Comparison of ENCODE assay signal across 19 cellular contexts in genomic region chr22:47000888-47001287, GRCh38.
A peak's percentile ranks its signal among the peaks of the same experiment; 100 is the strongest.
DNase-seq lines count a peak whose midpoint lies in the region; ATAC-seq, FAIRE-seq and TF ChIP-seq lines count a peak whose summit lies in the region.
"Had no signal": no experiment of that assay in that cellular context is flagged by ENCODE, and none has a peak within 500 bp of the region (broad histone marks: within the 10 kb centered on the region; RNA-seq: fewer than 3 reads in every experiment).

No MANE protein-coding gene starts in this region.

- peak overlapping the region; percentile 41 for H3K27ac ChIP-seq in GM12878 (ENCODE audit: control insufficient read depth, insufficient read depth)
- no peak overlapping the region for H3K27ac ChIP-seq in CD8-positive, alpha-beta memory T cell (ENCODE audit: low read depth, low read length)
- H3K27ac ChIP-seq: foreskin keratinocyte, left ventricle myocardium inferior had no signal

- DNase-seq in GM10266 (ENCODE audit: extremely low spot score) (peak; percentile 73), GM12878 (ENCODE audit: low read depth, low spot score) (peak; percentile 33), HT-29 (ENCODE audit: low spot score) (no peak), NCI-H2196 (lab: John Stamatoyannopoulos, UW; ENCODE audit: unreplicated experiment) (no peak)
- no peak for DNase-seq in CD8-positive, alpha-beta memory T cell
- DNase-seq: activated B cell treated with CpG ODN at 0.5 μM for 24 hours; amygdala; CD4-positive, alpha-beta memory T cell; EL; foreskin keratinocyte; H9; Karpas-422; left ventricle myocardium inferior; naive B cell; NCI-H187; NCI-H69 had no signal

- no peak for FAIRE-seq in GM12878 (lab: Jason Lieb, UNC)

- no peaks in the 10 kb centered on the region for H3K9me3 ChIP-seq in GM12878 (replicated peaks; ENCODE audit: control insufficient read depth, insufficient read depth, low read length)
- no peaks in the 10 kb centered on the region for H3K9me3 ChIP-seq in CD8-positive, alpha-beta memory T cell (ENCODE audit: low read length)
- H3K9me3 ChIP-seq: left ventricle myocardium inferior had no signal

- H3K27ac Mint-ChIP-seq in CD8-positive, alpha-beta memory T cell, result no peak overlapping the region
- H3K27ac Mint-ChIP-seq: progenitor cell of endocrine pancreas had no signal

- H3K4me2 ChIP-seq in GM12878 (ENCODE audit: control insufficient read depth, insufficient read depth), result peak overlapping the region; percentile 58

- H3K9ac ChIP-seq in GM12878 (ENCODE audit: control insufficient read depth, insufficient read depth, low read length), result 0 out of 2 replicates have a peak overlapping the region, but pooled peaks have one; percentile 0

- peaks cover 5 to 39% (median 16%) of the 10 kb centered on the region in 3 donors for H3K36me3 Mint-ChIP-seq in CD8-positive, alpha-beta memory T cell

- CTCF ChIA-PET in GM12878 (lab: Yijun Ruan, JAX), result interaction anchor here (0.9 kb wide), 1 partner anchor 11 kb away, joined by 3 read pairs; no protein-coding TSS in a partner anchor
- CTCF ChIA-PET in CD8-positive, alpha-beta memory T cell (lab: Charles Lee), result no interaction called here

- H3K4me3 ChIP-seq in GM12878, result peak overlapping the region; percentile 51; the same call in 1 of the 2 replicates
- H3K4me3 ChIP-seq in CD8-positive, alpha-beta memory T cell (ENCODE audit: low read length), result no peak overlapping the region
- H3K4me3 ChIP-seq: left ventricle myocardium inferior had no signal

- peaks cover 19 to 32% (median 19%) of the 10 kb centered on the region in 3 donors for H3K4me1 Mint-ChIP-seq in CD8-positive, alpha-beta memory T cell

- TF ChIP-seq CTCF in GM10266 (IDR thresholded peaks at IDR 0.05; ENCODE audit: control insufficient read depth, insufficient read depth, low read depth, missing control alignments), result no peak
- TF ChIP-seq CTCF in GM12878 (IDR thresholded peaks at IDR 0.05 in 2 of 3, conservative IDR thresholded peaks at IDR 0.05 in 1 of 3; ENCODE audit: control insufficient read depth in 2 of 3, extremely low read depth in 1 of 3, insufficient read depth in 1 of 3, low read depth in 3 of 3, low read length in 3 of 3), result no peak

- in situ Hi-C loops in GM12878 (cut with MboI), result no loop called here

- no peak for TF ChIP-seq RAD21 in GM12878 (IDR thresholded peaks at IDR 0.05; ENCODE audit: insufficient read depth, low read depth, low read length)

- ATAC-seq in GM18868 (IDR thresholded peaks at IDR 0.05; ENCODE audit: unreplicated experiment), result peak; percentile 57
- peak; percentile 28 for ATAC-seq in HG03565 (IDR thresholded peaks at IDR 0.05; ENCODE audit: unreplicated experiment)
- ATAC-seq in GM12878, result peak; percentile 87
- ATAC-seq: foreskin keratinocyte had no signal

- no peak overlapping the region for H3K4me3 Mint-ChIP-seq in CD8-positive, alpha-beta memory T cell
- H3K4me3 Mint-ChIP-seq: H9 had no signal

- H3K4me1 ChIP-seq in GM12878 (ENCODE audit: control insufficient read depth, insufficient read depth, low read length), result peaks cover 9% of the 10 kb centered on the region
- H3K4me1 ChIP-seq in CD8-positive, alpha-beta memory T cell (ENCODE audit: insufficient read depth, low read length), result no peaks in the 10 kb centered on the region
- H3K4me1 ChIP-seq: foreskin keratinocyte had no signal

- no peaks in the 10 kb centered on the region; the same call in 1 of the 2 replicates for H3K79me2 ChIP-seq in GM12878 (ENCODE audit: control insufficient read depth, insufficient read depth, low read length)

- peaks cover 0 to 2% of the 10 kb centered on the region in 2 donors for H3K27me3 Mint-ChIP-seq in CD8-positive, alpha-beta memory T cell
- H3K27me3 Mint-ChIP-seq: activated B cell treated with CpG ODN at 0.5 μM for 24 hours; CD4-positive, alpha-beta memory T cell; naive B cell; progenitor cell of endocrine pancreas had no signal

- H3K9me3 Mint-ChIP-seq in CD8-positive, alpha-beta memory T cell, result no peaks in the 10 kb centered on the region
- H3K9me3 Mint-ChIP-seq: activated B cell treated with CpG ODN at 0.5 μM for 24 hours; CD4-positive, alpha-beta memory T cell; naive B cell had no signal

- BruUV-seq in GM12878 (replicated peaks; lab: Mats Ljungman, UMichigan), result no TSS peak

- RAD21 ChIA-PET in GM12878 (lab: Charles Lee; ENCODE audit: unreplicated experiment), result no interaction called here

- intact Hi-C loops in GM12878 (cut with micrococcal nuclease; ENCODE audit: unreplicated experiment), result loop anchor here (5.0 kb wide), 1 partner anchor 34 kb away; no protein-coding TSS in a partner anchor

- 5% methylated on average over 4 of the region's 4 CpGs for WGBS in GM12878 (ENCODE audit: insufficient coverage, insufficient replicate concordance, low lambda C conversion rate, missing lambda C conversion rate)

- no peak for TF ChIP-seq POLR2A in GM12878 (IDR thresholded peaks at IDR 0.05; ENCODE audit: low read depth, low read length)

- POLR2A ChIA-PET in GM12878 (lab: Charles Lee), result interaction anchor here (0.5 to 0.7 kb wide), 2 partner anchors 101 to 923 kb away, joined by 3 to 4 read pairs; no protein-coding TSS in a partner anchor
- POLR2A ChIA-PET in CD8-positive, alpha-beta memory T cell (lab: Charles Lee), result no interaction called here

- no peak overlapping the region for H2AFZ ChIP-seq in GM12878 (ENCODE audit: control insufficient read depth, low read depth, low read length)

- H4K20me1 ChIP-seq in GM12878 (ENCODE audit: control insufficient read depth, insufficient read depth), result no peaks in the 10 kb centered on the region

- no peak for TF ChIP-seq EP300 in GM12878 (IDR thresholded peaks at IDR 0.05; ENCODE audit: borderline replicate concordance in 1 of 2, control insufficient read depth in 1 of 2, low read depth in 2 of 2, low read length in 2 of 2)

- no peaks in the 10 kb centered on the region for H3K27me3 ChIP-seq in GM12878 (replicated peaks in 1 of 2; ENCODE audit: control insufficient read depth in 2 of 2, insufficient read depth in 2 of 2, low read length in 1 of 2)
- no peaks in the 10 kb centered on the region for H3K27me3 ChIP-seq in CD8-positive, alpha-beta memory T cell (ENCODE audit: insufficient read depth, low read length, poor library complexity, severe bottlenecking)
- H3K27me3 ChIP-seq: foreskin keratinocyte had no signal

- peaks cover 11 to 15% of the 10 kb centered on the region in 2 experiments for H3K36me3 ChIP-seq in GM12878 (ENCODE audit: control insufficient read depth in 2 of 2, insufficient read depth in 2 of 2, low read length in 1 of 2)
- H3K36me3 ChIP-seq in CD8-positive, alpha-beta memory T cell (ENCODE audit: insufficient read depth, low read length), result peaks cover 4% of the 10 kb centered on the region

- SMC1A ChIA-PET in GM12878 (lab: Charles Lee; ENCODE audit: uncharacterized antibody, unreplicated experiment), result interaction anchor here (1.2 kb wide), 1 partner anchor 33 kb away, joined by 3 read pairs; no protein-coding TSS in a partner anchor

TF ChIP-seq in GM12878, 131 proteins besides CTCF, POLR2A, EP300 and RAD21 (continues in another document):
- TF ChIP-seq STAT3 (IDR thresholded peaks at IDR 0.05; ENCODE audit: low read depth, low read length) (no peak), RFX5 (IDR thresholded peaks at IDR 0.05; ENCODE audit: low read depth, low read length) (no peak), PBX3 (IDR thresholded peaks at IDR 0.05; ENCODE audit: insufficient replicate concordance, low read depth, low read length) (no peak), PML (IDR thresholded peaks at IDR 0.05; ENCODE audit: low read length) (no peak), BCL3 (IDR thresholded peaks at IDR 0.05; ENCODE audit: borderline replicate concordance, insufficient read depth, low read depth, low read length, poor library complexity, severe bottlenecking) (no peak), SKIL (IDR thresholded peaks at IDR 0.05; ENCODE audit: low read depth, poor library complexity, severe bottlenecking) (no peak), NBN (IDR thresholded peaks at IDR 0.05) (no peak)

Comparison
In these comparisons a context has a peak if more than half of its experiments do, and no peak if none do; other contexts are left out.
1. DNase-seq: peak in GM10266 (single experiment) and GM12878 (single experiment); none in HT-29 (single experiment), CD8-positive, alpha-beta memory T cell (0 of 5) and NCI-H2196 (single experiment).
2. ATAC-seq: peak in every context shown above with its lines; median percentile 87 in GM12878; 57 in GM18868; 28 in HG03565.